8 cellular contexts compared by ENCODE assay signal in the genomic region with DNA sequence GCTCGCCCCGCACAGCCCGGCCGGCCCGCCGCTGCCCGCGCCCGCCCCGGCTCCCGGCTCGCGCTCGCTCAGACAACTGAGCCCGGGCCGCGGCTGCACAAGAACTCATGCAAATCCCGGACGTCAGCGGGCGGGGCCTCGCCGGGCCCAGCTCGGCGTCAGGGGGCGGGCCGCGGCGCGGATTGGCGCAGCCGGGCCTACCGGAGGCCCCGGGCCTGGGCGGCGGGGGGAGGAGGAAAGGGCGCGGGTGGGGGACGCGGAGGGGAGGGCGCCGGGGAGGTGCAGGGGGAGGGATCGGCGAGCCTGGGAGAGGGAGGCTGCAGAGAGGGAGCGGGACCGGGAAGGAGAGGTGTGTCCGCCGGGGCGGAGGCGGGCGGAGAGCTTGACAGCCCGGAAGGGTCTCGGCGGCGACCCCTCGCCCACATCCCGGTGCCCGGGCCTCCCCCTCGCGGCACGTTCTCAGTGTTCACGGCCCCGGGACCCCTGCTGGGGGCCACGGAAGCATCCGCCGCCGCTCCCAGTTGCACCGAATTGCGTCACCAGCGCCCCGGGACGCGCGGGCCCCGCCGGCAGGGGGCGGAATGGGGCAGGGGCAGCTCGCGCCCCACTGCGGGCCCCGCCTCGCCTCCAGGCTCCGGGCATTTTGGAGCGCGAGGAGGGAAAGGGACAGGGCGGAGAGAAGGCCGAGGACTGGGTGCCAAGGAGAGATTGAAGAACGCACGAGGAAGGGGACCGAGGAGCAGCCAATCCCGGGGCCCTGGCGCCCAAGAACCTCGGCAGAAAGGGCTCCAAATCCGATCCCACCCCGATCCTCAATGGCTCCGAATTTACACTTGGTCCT. TPM values are rescaled to one million over a fixed set of nuclear protein-coding genes. Genes with fewer than 3 reads are reported as not detected.
DNase-seq lines count a peak whose midpoint lies in the region; ATAC-seq and TF ChIP-seq lines count a peak whose summit lies in the region.

TSS of gene CBX4 (minus strand) at position 78 of the 841 bp plus-strand sequence. CDS start 189 bp downstream, outside the sequence.

- peak; percentile 55 for ATAC-seq in GM21390 (IDR thresholded peaks at IDR 0.05; ENCODE audit: unreplicated experiment)

- H3K27ac Mint-ChIP-seq in IgD-negative memory B cell, result peak within 1 kb of the TSS; percentile 87 to 95 (median 94)

- H3K4me3 Mint-ChIP-seq in IgD-negative memory B cell, result peak within 1 kb of the TSS; percentile 93 to 98 (median 95)

- peaks cover 0 to 3% (median 0%) of the 10 kb centered on the region in 3 donors for H3K9me3 Mint-ChIP-seq in IgD-negative memory B cell

- peaks cover 19 to 25% (median 19%) of the 10 kb centered on the region in 3 donors for H3K4me1 Mint-ChIP-seq in IgD-negative memory B cell

- H3K27me3 Mint-ChIP-seq in IgD-negative memory B cell, result peaks cover 24% of the 10 kb centered on the region

- H3K27me3 ChIP-seq in mucosa of rectum (ENCODE audit: control insufficient read depth in 2 of 2, insufficient read depth in 2 of 2, low read length in 2 of 2), result peaks cover 27 to 33% of the 10 kb centered on the region in 2 donors

- H3K4me3 ChIP-seq in epithelial cell of proximal tubule (ENCODE audit: low read depth, low read length) (peak within 1 kb of the TSS; percentile 84), mucosa of rectum (ENCODE audit: low read length in 2 of 2) (peak within 1 kb of the TSS; percentile 92 to 96)

- peaks cover 0 to 3% of the 10 kb centered on the region in 2 donors for H3K9me3 ChIP-seq in mucosa of rectum (ENCODE audit: control insufficient read depth in 2 of 2, low read length in 2 of 2)

- peak within 1 kb of the TSS; percentile 91 for H3K27ac ChIP-seq in mucosa of rectum (ENCODE audit: low read depth in 2 of 2, low read length in 2 of 2)

- TF ChIP-seq CTCF in epithelial cell of proximal tubule (conservative IDR thresholded peaks at IDR 0.05; ENCODE audit: low read depth, low read length), result peak; percentile 72

- DNase-seq in COR-L47 (lab: John Stamatoyannopoulos, UW) (peak; percentile 93), OCI-M1 (lab: John Stamatoyannopoulos, UW) (peak; percentile 95), activated T-cell treated with anti-CD3 and anti-CD28 coated beads for 4 hours (peak; percentile 85), epithelial cell of proximal tubule (ENCODE audit: low read depth) (no peak)
- DNase-seq in stimulated activated CD8-positive, alpha-beta memory T cell treated with anti-CD3 and anti-CD28 coated beads, Interleukin-4, amount 100 ng/mL, for 4 hours (ENCODE audit: low read depth in 2 of 2, low spot score in 1 of 2), result peak; percentile 76 to 83

- peaks cover 2 to 9% of the 10 kb centered on the region in 2 donors for H3K36me3 ChIP-seq in mucosa of rectum (ENCODE audit: control insufficient read depth in 2 of 2, insufficient read depth in 2 of 2, low read length in 2 of 2)

- H3K36me3 Mint-ChIP-seq in IgD-negative memory B cell, result peaks cover 2% of the 10 kb centered on the region

- H3K4me1 ChIP-seq in mucosa of rectum (ENCODE audit: control insufficient read depth in 2 of 2, insufficient read depth in 2 of 2, low read length in 2 of 2), result peaks cover 42 to 49% of the 10 kb centered on the region in 2 donors

- peak within 1 kb of the TSS; percentile 87 to 92 for H3K9ac ChIP-seq in mucosa of rectum (ENCODE audit: low read depth in 1 of 2, low read length in 2 of 2)

RNA-seq across cellular contexts. Expression of gene CBX4, which starts in this region (rescaled TPM):
- 4.1 TPM for polyA plus RNA-seq in IgD-negative memory B cell
- 4.8 and 7.4 TPM in 2 replicates for total RNA-seq in epithelial cell of proximal tubule
